ENCODE assay signal across 1 cellular context in genomic region chr1:10979483-10979920, GRCh38.
TF ChIP-seq lines count a peak whose summit lies in the region.

No MANE protein-coding gene starts in this region.

TF ChIP-seq in GM12878, 131 proteins besides CTCF, POLR2A, EP300 and RAD21:
- TF ChIP-seq BHLHE40 (IDR thresholded peaks at IDR 0.05; ENCODE audit: borderline replicate concordance in 1 of 2, low read depth in 2 of 2, low read length in 1 of 2) (peak; percentile 56 to 61; a peak in 3 of 4 replicates), MEF2A (IDR thresholded peaks at IDR 0.05; ENCODE audit: insufficient read depth, low read depth, low read length) (no peak), RFX5 (IDR thresholded peaks at IDR 0.05; ENCODE audit: low read depth, low read length) (no peak), ZNF687 (IDR thresholded peaks at IDR 0.05) (peak; percentile 62; the same call in 1 of the 2 replicates), IKZF1 (conservative IDR thresholded peaks at IDR 0.05) (peak; percentile 52)
